ENCODE assay signal across 34 cellular contexts in genomic region chr7:108659867-108660266, GRCh38.
"Had no signal": no experiment of that assay in that cellular context is flagged by ENCODE, and none has a peak within 500 bp of the region (broad histone marks: within the 10 kb centered on the region; RNA-seq: fewer than 3 reads in every experiment).

No MANE protein-coding gene starts in this region.

- H3K27me3 ChIP-seq: adrenal gland, body of pancreas, brain microvascular endothelial cell, breast epithelium had no signal

- H3K9me3 ChIP-seq: adrenal gland, body of pancreas, breast epithelium had no signal

- H3K4me1 ChIP-seq: adrenal gland, body of pancreas, breast epithelium had no signal

- H3K27ac ChIP-seq: adrenal gland, body of pancreas, brain microvascular endothelial cell, breast epithelium, VCaP had no signal

- FAIRE-seq: astrocyte, TTC549 had no signal

- H3K36me3 ChIP-seq: adrenal gland, brain microvascular endothelial cell, breast epithelium had no signal

- H3K4me3 ChIP-seq: adrenal gland, body of pancreas, breast epithelium had no signal

- DNase-seq: activated B cell treated with CpG ODN at 0.5 μM for 24 hours; activated CD4-positive, alpha-beta memory T cell treated with anti-CD3 and anti-CD28 coated beads for 36 hours; activated CD4-positive, alpha-beta T cell treated with anti-CD3 and anti-CD28 coated beads for 4 hours; activated CD4-positive, alpha-beta T cell treated with anti-CD3 and anti-CD28 coated beads, Interleukin-2, amount 10 ng/mL, durations not matched to agents 24 days and 14 days; activated CD4-positive, alpha-beta T cell treated with anti-CD3 and anti-CD28 coated beads, Interleukin-2, amount 50 U/mL, for 1 hour; activated CD4-positive, alpha-beta T cell treated with anti-CD3 and anti-CD28 coated beads, Interleukin-2, amount 50 U/mL, for 4 hours; activated CD4-positive, CD25-positive, alpha-beta regulatory T cell treated with anti-CD3 and anti-CD28 coated beads, Interleukin-2, amount 50 U/mL, for 72 hours; activated CD8-positive, alpha-beta memory T cell treated with anti-CD3 and anti-CD28 coated beads, Interleukin-2, amount 50 U/mL, for 4 hours; activated CD8-positive, alpha-beta T cell treated with anti-CD3 and anti-CD28 coated beads for 36 hours; activated effector memory CD4-positive, alpha-beta T cell treated with anti-CD3 and anti-CD28 coated beads, Interleukin-2, amount 50 U/mL, for 16 hours; activated gamma-delta T cell treated with Interleukin-2 at 50 U/mL for 16 hours; activated naive CD4-positive, alpha-beta T cell; activated naive CD4-positive, alpha-beta T cell treated with anti-CD3 and anti-CD28 coated beads for 36 hours; activated naive CD4-positive, alpha-beta T cell treated with anti-CD3 and anti-CD28 coated beads, Interleukin-2, amount 50 U/mL, for 16 hours; activated naive CD8-positive, alpha-beta T cell treated with anti-CD3 and anti-CD28 coated beads for 36 hours; activated T-cell treated with anti-CD3 and anti-CD28 coated beads for 4 hours; activated T-cell treated with anti-CD3 and anti-CD28 coated beads, Interleukin-2, amount 50 U/mL, for 1 hour; activated T-cell treated with anti-CD3 and anti-CD28 coated beads, Interleukin-2, amount 50 U/mL, for 4 hours; activated T-cell treated with anti-CD3 and anti-CD28 coated beads, Interleukin-2, amount 50 U/mL, for 72 hours; adrenal gland; amniotic stem cell; aorta; body of pancreas; central memory CD4-positive, alpha-beta T cell; T-helper 1 cell; T-helper 2 cell; T-helper 9 cell had no signal

- ATAC-seq: activated CD8-positive, alpha-beta T cell treated with anti-CD3 and anti-CD28 coated beads for 36 hours; activated naive CD4-positive, alpha-beta T cell treated with anti-CD3 and anti-CD28 coated beads, Interleukin-2, amount 50 U/mL, for 72 hours; activated T-cell treated with anti-CD3 and anti-CD28 coated beads, Interleukin-2, amount 50 U/mL, for 4 hours; activated T-cell treated with anti-CD3 and anti-CD28 coated beads, Interleukin-2, amount 50 U/mL, for 72 hours; activated T-helper 17 cell treated with anti-CD3 and anti-CD28 coated beads, Interleukin-2, amount 50 U/mL, for 72 hours; body of pancreas had no signal
